Comparison of ENCODE assay signal across 8 cellular contexts in genomic region chr17:64130559-64131001, GRCh38. TPM values are rescaled to one million over a fixed set of nuclear protein-coding genes. Genes with fewer than 3 reads are reported as not detected.
DNase-seq lines count a peak whose midpoint lies in the region; ATAC-seq and TF ChIP-seq lines count a peak whose summit lies in the region.

No MANE protein-coding gene starts in this region.

- TF ChIP-seq CTCF in CD4-positive, alpha-beta T cell (IDR thresholded peaks at IDR 0.05), result peak; percentile 18

- H3K9ac ChIP-seq in Karpas-422 (ENCODE audit: low read length), result peak overlapping the region; percentile 41
- H3K9ac ChIP-seq in adipocyte (ENCODE audit: low read length), result peak overlapping the region; percentile 86
- H3K9ac ChIP-seq in iPS-18a (ENCODE audit: low read length), result no peak overlapping the region

- H3K36me3 ChIP-seq in Karpas-422 (ENCODE audit: insufficient read depth, low read length) (no peaks in the 10 kb centered on the region), adipocyte (ENCODE audit: control insufficient read depth, insufficient read depth, low read length, severe bottlenecking) (no peaks in the 10 kb centered on the region), iPS-18a (ENCODE audit: control insufficient read depth, low read depth, low read length) (no peaks in the 10 kb centered on the region)

- DNase-seq in CD4-positive, alpha-beta T cell, result peak in 2 of 10 experiments; percentile 18 to 37
- no peak for DNase-seq in Karpas-422
- peak; percentile 76 for DNase-seq in adipocyte (ENCODE audit: low read depth)
- DNase-seq in stimulated activated CD4-positive, alpha-beta T cell treated with anti-CD3 and anti-CD28 coated beads, Interleukin-1b, Interleukin-23, amount 100 ng/mL, for 4 hours (ENCODE audit: low read depth in 2 of 2), result peak; percentile 36 to 43
- DNase-seq in SIG-M5 treated with dmso at 0.1 percent for 504 hours (lab: John Stamatoyannopoulos, UW; ENCODE audit: unreplicated experiment), result no peak
- no peak for DNase-seq in hepatic stellate cell (ENCODE audit: low spot score)

- 0 out of 2 replicates have a peak, but pooled peaks cover 2% of the 10 kb centered on the region for H4K20me1 ChIP-seq in Karpas-422 (ENCODE audit: insufficient read depth, low read depth, low read length)

- H3K9me3 Mint-ChIP-seq in CD4-positive, alpha-beta T cell, result no peaks in the 10 kb centered on the region

- H3K4me2 ChIP-seq in Karpas-422 (ENCODE audit: low read depth, low read length, poor library complexity, severe bottlenecking), result peak overlapping the region; percentile 81

- H3K27me3 Mint-ChIP-seq in CD4-positive, alpha-beta T cell, result no peaks in the 10 kb centered on the region

- peaks cover 18% of the 10 kb centered on the region for H3K4me1 ChIP-seq in Karpas-422 (ENCODE audit: low read length)
- H3K4me1 ChIP-seq in adipocyte (ENCODE audit: control insufficient read depth, insufficient read depth, low read length), result peaks cover 36% of the 10 kb centered on the region
- peaks cover 7% of the 10 kb centered on the region for H3K4me1 ChIP-seq in iPS-18a (ENCODE audit: control insufficient read depth, low read depth, low read length)

- intact Hi-C loops in CD4-positive, alpha-beta T cell (cut with DNase I, micrococcal nuclease), result loop anchor here in 1 of 2 experiments (1.0 to 5.0 kb wide), 5 partner anchors 16 to 213 kb away; partner anchors contain the start of gene GH1

- H3K36me3 Mint-ChIP-seq in CD4-positive, alpha-beta T cell (ENCODE audit: low read depth), result peaks cover 11% of the 10 kb centered on the region

- H2AFZ ChIP-seq in Karpas-422 (ENCODE audit: low read length), result peak overlapping the region; percentile 43; the same call in 1 of the 2 replicates

- H3K27ac ChIP-seq in CD4-positive, alpha-beta T cell (ENCODE audit: low read depth, low read length), result peak overlapping the region; percentile 88
- H3K27ac ChIP-seq in Karpas-422 (ENCODE audit: low read length) (no peak overlapping the region), iPS-18a (ENCODE audit: low read length) (no peak overlapping the region)

- peak overlapping the region; percentile 19; the same call in 1 of the 2 replicates for H3K4me3 ChIP-seq in Karpas-422 (ENCODE audit: low read length)
- peak overlapping the region; percentile 77 for H3K4me3 ChIP-seq in adipocyte (ENCODE audit: low read length)
- H3K4me3 ChIP-seq in iPS-18a (ENCODE audit: low read length), result peak overlapping the region; percentile 71

- POLR2A ChIA-PET in CD4-positive, alpha-beta T cell (lab: Charles Lee), result interaction anchor here (0.6 to 7.1 kb wide), 25 partner anchors 10 to 390 kb away, joined by 3 to 166 read pairs (median 6); partner anchors contain the start of genes CD79B, CEP95, DDX5 and ICAM2

- CTCF ChIA-PET in CD4-positive, alpha-beta T cell (lab: Charles Lee), result interaction anchor here (0.7 to 9.5 kb wide), 8 partner anchors 64 to 211 kb away, joined by 3 to 170 read pairs (median 5); partner anchors contain the start of gene ICAM2

- peaks cover 51% of the 10 kb centered on the region for H3K4me1 Mint-ChIP-seq in CD4-positive, alpha-beta T cell (ENCODE audit: low read depth)

- H3K4me3 Mint-ChIP-seq in CD4-positive, alpha-beta T cell, result peak overlapping the region; percentile 91

- no peaks in the 10 kb centered on the region for H3K9me2 ChIP-seq in Karpas-422 (replicated peaks; ENCODE audit: insufficient read depth, low read length)

- peak; percentile 55 for ATAC-seq in CD4-positive, alpha-beta T cell (ENCODE audit: poor library complexity)
- peak; percentile 27 for ATAC-seq in GM21447 (IDR thresholded peaks at IDR 0.05; ENCODE audit: unreplicated experiment)

- H3K27ac Mint-ChIP-seq in CD4-positive, alpha-beta T cell, result peak overlapping the region; percentile 92

- H3K27me3 ChIP-seq in CD4-positive, alpha-beta T cell (ENCODE audit: control insufficient read depth, insufficient read depth, low read length), result no peaks in the 10 kb centered on the region
- H3K27me3 ChIP-seq in Karpas-422 (ENCODE audit: low read length) (no peaks in the 10 kb centered on the region), adipocyte (replicated peaks; ENCODE audit: control insufficient read depth, insufficient read depth, low read length) (no peaks in the 10 kb centered on the region), iPS-18a (ENCODE audit: control insufficient read depth, insufficient read depth, low read length) (peaks cover 30% of the 10 kb centered on the region)

- no peaks in the 10 kb centered on the region for H3K79me2 ChIP-seq in Karpas-422 (ENCODE audit: low read length)

- no peaks in the 10 kb centered on the region for H3K9me3 ChIP-seq in CD4-positive, alpha-beta T cell (ENCODE audit: control insufficient read depth, low read length)
- H3K9me3 ChIP-seq in Karpas-422 (ENCODE audit: low read length) (no peaks in the 10 kb centered on the region), adipocyte (ENCODE audit: control insufficient read depth, low read length) (no peaks in the 10 kb centered on the region), iPS-18a (ENCODE audit: control insufficient read depth, low read depth, low read length) (no peaks in the 10 kb centered on the region)

RNA-seq across cellular contexts. Expression of gene ERN1, which starts 0.6 kb away (rescaled TPM):
- total RNA-seq in CD4-positive, alpha-beta T cell, result 10 to 100 TPM; 62.7 to 67.8 TPM
- 1.9 and 10.9 TPM in 2 replicates for total RNA-seq in Karpas-422 (2014; rRNA removed; shearing (Covaris generic); ENCODE audit: low replicate concordance)

Comparison
In these comparisons a context has a peak if more than half of its experiments do, and no peak if none do; other contexts are left out.
1. DNase-seq: peak in adipocyte (single experiment) and stimulated activated CD4-positive, alpha-beta T cell treated with anti-CD3 and anti-CD28 coated beads, Interleukin-1b, Interleukin-23, amount 100 ng/mL, for 4 hours (2 of 2); none in Karpas-422 (single experiment), SIG-M5 treated with dmso at 0.1 percent for 504 hours (single experiment) and hepatic stellate cell (single experiment).
2. H3K4me3 ChIP-seq: peak in every context shown above with its lines; median percentile 77 in adipocyte; 71 in iPS-18a; 19 in Karpas-422.